Comparison of ENCODE assay signal across 15 cellular contexts in the genomic region with DNA sequence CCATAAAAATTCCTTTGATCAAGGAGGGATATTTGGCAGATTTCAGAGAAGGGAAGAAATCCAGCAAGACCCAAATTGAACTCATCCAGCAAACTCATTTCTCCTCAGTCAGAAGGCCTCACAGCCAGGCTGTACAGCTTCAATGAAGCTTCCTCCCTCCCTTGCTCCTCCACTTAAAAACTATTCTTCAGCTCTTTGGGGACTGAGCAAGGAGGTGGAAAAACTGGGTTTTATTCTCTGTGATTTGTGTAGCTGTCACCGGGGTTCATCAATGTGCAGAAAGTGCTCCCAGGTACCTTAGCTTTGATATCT.
DNase-seq lines count a peak whose midpoint lies in the region; ATAC-seq and TF ChIP-seq lines count a peak whose summit lies in the region.
"Had no signal": no experiment of that assay in that cellular context is flagged by ENCODE, and none has a peak within 500 bp of the region (broad histone marks: within the 10 kb centered on the region; RNA-seq: fewer than 3 reads in every experiment).

No MANE protein-coding gene starts in this region.

- ATAC-seq in activated naive CD8-positive, alpha-beta T cell treated with anti-CD3 and anti-CD28 coated beads, Interleukin-2, amount 10 ng/mL, durations not matched to agents 7 days and 5 days (ENCODE audit: low read depth), result no peak
- no peak for ATAC-seq in stimulated activated naive B cell treated with anti-CD40 and anti-IgM and Interleukin-4, amounts not matched to agents 10 μg/mL and 1 μg/mL and 100 μg/mL, for 72 hours (replicated peaks)
- ATAC-seq: gastrocnemius medialis had no signal

- CTCF ChIA-PET in HEK293 (lab: Yijun Ruan, JAX), result interaction anchor here (0.6 to 2.5 kb wide), 15 partner anchors 10 to 379 kb away, joined by 3 to 19 read pairs (median 4); a partner anchor contains a TSS

- H3K4me3 ChIP-seq in ACC112 (ENCODE audit: low read depth, low read length) (peak overlapping the region; percentile 86), HEK293 (ENCODE audit: low read depth, low read length) (no peak overlapping the region), ascending aorta (no peak overlapping the region)
- H3K4me3 ChIP-seq: BLaER1 had no signal

- no peaks in the 10 kb centered on the region for H3K36me3 Mint-ChIP-seq in activated naive CD8-positive, alpha-beta T cell treated with anti-CD3 and anti-CD28 coated beads, Interleukin-2, amount 10 ng/mL, durations not matched to agents 7 days and 5 days
- H3K36me3 Mint-ChIP-seq in nephron (ENCODE audit: low read depth), result no peaks in the 10 kb centered on the region
- peaks cover 0 to 3% of the 10 kb centered on the region in 2 donors for H3K36me3 Mint-ChIP-seq in stimulated activated naive B cell treated with anti-CD40 and anti-IgM and Interleukin-4, amounts not matched to agents 10 μg/mL and 1 μg/mL and 100 μg/mL, for 72 hours

- H3K9me3 ChIP-seq in HEK293 (ENCODE audit: control insufficient read depth, insufficient read depth, low read depth, low read length) (no peaks in the 10 kb centered on the region), ascending aorta (no peaks in the 10 kb centered on the region)
- H3K9me3 ChIP-seq: gastrocnemius medialis, uterus had no signal

- no peak overlapping the region for H3K27ac Mint-ChIP-seq in activated naive CD8-positive, alpha-beta T cell treated with anti-CD3 and anti-CD28 coated beads, Interleukin-2, amount 10 ng/mL, durations not matched to agents 7 days and 5 days
- no peak overlapping the region for H3K27ac Mint-ChIP-seq in nephron
- no peak overlapping the region for H3K27ac Mint-ChIP-seq in stimulated activated naive B cell treated with anti-CD40 and anti-IgM and Interleukin-4, amounts not matched to agents 10 μg/mL and 1 μg/mL and 100 μg/mL, for 72 hours

- no peak overlapping the region for H2AFZ ChIP-seq in ACC112 (ENCODE audit: low read length, unreplicated experiment)

- H3K4me1 Mint-ChIP-seq in activated naive CD8-positive, alpha-beta T cell treated with anti-CD3 and anti-CD28 coated beads, Interleukin-2, amount 10 ng/mL, durations not matched to agents 7 days and 5 days, result peaks cover 8% of the 10 kb centered on the region
- peaks cover 5% of the 10 kb centered on the region for H3K4me1 Mint-ChIP-seq in nephron
- H3K4me1 Mint-ChIP-seq in stimulated activated naive B cell treated with anti-CD40 and anti-IgM and Interleukin-4, amounts not matched to agents 10 μg/mL and 1 μg/mL and 100 μg/mL, for 72 hours, result peaks cover 7 to 9% of the 10 kb centered on the region in 2 donors

- H3K79me2 ChIP-seq in ACC112 (ENCODE audit: control insufficient read depth, insufficient read depth, low read length, unreplicated experiment), result no peaks in the 10 kb centered on the region

- peaks cover 25% of the 10 kb centered on the region for H3K27me3 ChIP-seq in ACC112 (ENCODE audit: insufficient read depth, low read length)
- no peaks in the 10 kb centered on the region for H3K27me3 ChIP-seq in ascending aorta
- H3K27me3 ChIP-seq: BLaER1 had no signal

- peak overlapping the region; percentile 22 for H3K4me3 Mint-ChIP-seq in activated naive CD8-positive, alpha-beta T cell treated with anti-CD3 and anti-CD28 coated beads, Interleukin-2, amount 10 ng/mL, durations not matched to agents 7 days and 5 days
- H3K4me3 Mint-ChIP-seq in nephron, result peak overlapping the region; percentile 92 to 97 (median 93)
- peak overlapping the region in 1 of 2 donors; percentile 77 for H3K4me3 Mint-ChIP-seq in stimulated activated naive B cell treated with anti-CD40 and anti-IgM and Interleukin-4, amounts not matched to agents 10 μg/mL and 1 μg/mL and 100 μg/mL, for 72 hours

- H3K27ac ChIP-seq in ACC112 (ENCODE audit: low read depth, low read length) (no peak overlapping the region), HEK293 (ENCODE audit: extremely low read depth, low read depth, low read length) (no peak overlapping the region), ascending aorta (no peak overlapping the region)
- H3K27ac ChIP-seq: BLaER1, gastrocnemius medialis, KMS-11, uterus had no signal

- no peaks in the 10 kb centered on the region for H3K4me1 ChIP-seq in ACC112 (ENCODE audit: control insufficient read depth, insufficient read depth, low read length, unreplicated experiment)
- peaks cover 8% of the 10 kb centered on the region; the same call in 1 of the 2 replicates for H3K4me1 ChIP-seq in HEK293 (ENCODE audit: control insufficient read depth, insufficient read depth, low read length)
- H3K4me1 ChIP-seq in ascending aorta, result no peaks in the 10 kb centered on the region
- H3K4me1 ChIP-seq: BLaER1, gastrocnemius medialis, uterus had no signal

- H3K27me3 Mint-ChIP-seq in activated naive CD8-positive, alpha-beta T cell treated with anti-CD3 and anti-CD28 coated beads, Interleukin-2, amount 10 ng/mL, durations not matched to agents 7 days and 5 days, result peaks cover 56% of the 10 kb centered on the region
- peaks cover 56% of the 10 kb centered on the region for H3K27me3 Mint-ChIP-seq in nephron (ENCODE audit: low read depth)
- peaks cover 72 to 73% of the 10 kb centered on the region in 2 donors for H3K27me3 Mint-ChIP-seq in stimulated activated naive B cell treated with anti-CD40 and anti-IgM and Interleukin-4, amounts not matched to agents 10 μg/mL and 1 μg/mL and 100 μg/mL, for 72 hours

- no peaks in the 10 kb centered on the region for H3K36me3 ChIP-seq in ACC112 (ENCODE audit: insufficient read depth, low read length)
- H3K36me3 ChIP-seq in HEK293 (ENCODE audit: control insufficient read depth in 2 of 2, insufficient read depth in 1 of 2, low read length in 2 of 2), result no peaks in the 10 kb centered on the region
- H3K36me3 ChIP-seq in ascending aorta, result no peaks in the 10 kb centered on the region
- H3K36me3 ChIP-seq: BLaER1, gastrocnemius medialis, uterus had no signal

- peaks cover 1% of the 10 kb centered on the region for H3K9me3 Mint-ChIP-seq in activated naive CD8-positive, alpha-beta T cell treated with anti-CD3 and anti-CD28 coated beads, Interleukin-2, amount 10 ng/mL, durations not matched to agents 7 days and 5 days
- H3K9me3 Mint-ChIP-seq in nephron, result peaks cover 6% of the 10 kb centered on the region
- H3K9me3 Mint-ChIP-seq in stimulated activated naive B cell treated with anti-CD40 and anti-IgM and Interleukin-4, amounts not matched to agents 10 μg/mL and 1 μg/mL and 100 μg/mL, for 72 hours, result peaks cover 4 to 6% of the 10 kb centered on the region in 2 donors

- no peak for DNase-seq in activated naive CD8-positive, alpha-beta T cell treated with anti-CD3 and anti-CD28 coated beads, Interleukin-2, amount 10 ng/mL, durations not matched to agents 7 days and 5 days
- DNase-seq in ascending aorta (ENCODE audit: low spot score in 2 of 2), result no peak
- DNase-seq in stimulated activated CD4-positive, alpha-beta T cell treated with anti-CD3 and anti-CD28 coated beads, Interleukin-12 subunit alpha, Interleukin-12 subunit beta, amount 100 ng/mL, for 4 hours, result no peak
- no peak for DNase-seq in stimulated activated naive B cell treated with anti-CD40 and anti-IgM and Interleukin-4, amounts not matched to agents 10 μg/mL and 1 μg/mL and 100 μg/mL, for 72 hours
- DNase-seq in NCI-H146 (lab: John Stamatoyannopoulos, UW), result no peak
- DNase-seq: aorta, gastrocnemius medialis, kidney, NCI-H2107, uterus had no signal

- TF ChIP-seq CTCF in HEK293 (tag by site-specific recombination; IDR thresholded peaks at IDR 0.05) (no peak), nephron (IDR thresholded peaks at IDR 0.05; ENCODE audit: unreplicated experiment in 3 of 3) (no peak), ascending aorta (IDR thresholded peaks at IDR 0.05) (no peak)

- intact Hi-C loops in ascending aorta (cut with DNase I), result no loop called here

- POLR2A ChIA-PET in HEK293 (lab: Yijun Ruan, JAX), result interaction anchor here (0.6 to 3.0 kb wide), 13 partner anchors 11 to 484 kb away, joined by 3 to 19 read pairs (median 4); a partner anchor contains a TSS
- POLR2A ChIA-PET in activated naive CD8-positive, alpha-beta T cell treated with anti-CD3 and anti-CD28 coated beads, Interleukin-2, amount 10 ng/mL, durations not matched to agents 7 days and 5 days (lab: Charles Lee), result no interaction called here

TF ChIP-seq in HEK293, 187 proteins besides CTCF, POLR2A, EP300 and RAD21 (continues in another document):
- TF ChIP-seq ZNF366 (tag by site-specific recombination; conservative IDR thresholded peaks at IDR 0.05) (peak; percentile 96), ZNF626 (tag by site-specific recombination; IDR thresholded peaks at IDR 0.05) (no peak), ZNF629 (tag by site-specific recombination; IDR thresholded peaks at IDR 0.05) (no peak), ZNF391 (tag by site-specific recombination; IDR thresholded peaks at IDR 0.05; ENCODE audit: borderline replicate concordance, low read depth) (no peak), ZBTB48 (tag by site-specific recombination; IDR thresholded peaks at IDR 0.05) (no peak), ZNF621 (tag by site-specific recombination; IDR thresholded peaks at IDR 0.05) (no peak), ZNF610 (tag by site-specific recombination; IDR thresholded peaks at IDR 0.05; ENCODE audit: borderline replicate concordance) (no peak), ZNF558 (tag by site-specific recombination; IDR thresholded peaks at IDR 0.05) (0 out of 2 replicates have a peak, but pooled peaks have one; percentile 5)
- TF ChIP-seq, protein P1, sequence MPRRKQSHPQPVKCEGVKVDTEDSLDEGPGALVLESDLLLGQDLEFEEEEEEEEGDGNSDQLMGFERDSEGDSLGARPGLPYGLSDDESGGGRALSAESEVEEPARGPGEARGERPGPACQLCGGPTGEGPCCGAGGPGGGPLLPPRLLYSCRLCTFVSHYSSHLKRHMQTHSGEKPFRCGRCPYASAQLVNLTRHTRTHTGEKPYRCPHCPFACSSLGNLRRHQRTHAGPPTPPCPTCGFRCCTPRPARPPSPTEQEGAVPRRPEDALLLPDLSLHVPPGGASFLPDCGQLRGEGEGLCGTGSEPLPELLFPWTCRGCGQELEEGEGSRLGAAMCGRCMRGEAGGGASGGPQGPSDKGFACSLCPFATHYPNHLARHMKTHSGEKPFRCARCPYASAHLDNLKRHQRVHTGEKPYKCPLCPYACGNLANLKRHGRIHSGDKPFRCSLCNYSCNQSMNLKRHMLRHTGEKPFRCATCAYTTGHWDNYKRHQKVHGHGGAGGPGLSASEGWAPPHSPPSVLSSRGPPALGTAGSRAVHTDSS (tag by site-specific recombination; IDR thresholded peaks at IDR 0.05), result no peak
- TF ChIP-seq, protein P2, sequence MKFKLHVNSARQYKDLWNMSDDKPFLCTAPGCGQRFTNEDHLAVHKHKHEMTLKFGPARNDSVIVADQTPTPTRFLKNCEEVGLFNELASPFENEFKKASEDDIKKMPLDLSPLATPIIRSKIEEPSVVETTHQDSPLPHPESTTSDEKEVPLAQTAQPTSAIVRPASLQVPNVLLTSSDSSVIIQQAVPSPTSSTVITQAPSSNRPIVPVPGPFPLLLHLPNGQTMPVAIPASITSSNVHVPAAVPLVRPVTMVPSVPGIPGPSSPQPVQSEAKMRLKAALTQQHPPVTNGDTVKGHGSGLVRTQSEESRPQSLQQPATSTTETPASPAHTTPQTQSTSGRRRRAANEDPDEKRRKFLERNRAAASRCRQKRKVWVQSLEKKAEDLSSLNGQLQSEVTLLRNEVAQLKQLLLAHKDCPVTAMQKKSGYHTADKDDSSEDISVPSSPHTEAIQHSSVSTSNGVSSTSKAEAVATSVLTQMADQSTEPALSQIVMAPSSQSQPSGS (tag by site-specific recombination; IDR thresholded peaks at IDR 0.05; ENCODE audit: low read depth), result no peak
